ENCODE assay signal across 9 cellular contexts in genomic region chr2:190717764-190718651, GRCh38.
DNase-seq lines count a peak whose midpoint lies in the region; ATAC-seq, FAIRE-seq and TF ChIP-seq lines count a peak whose summit lies in the region.
"Had no signal": no experiment of that assay in that cellular context is flagged by ENCODE, and none has a peak within 500 bp of the region (broad histone marks: within the 10 kb centered on the region; RNA-seq: fewer than 3 reads in every experiment).

No MANE protein-coding gene starts in this region.

- no peak overlapping the region for H2BK15ac ChIP-seq in H9 (ENCODE audit: low read depth, low read length)

- H2BK120ac ChIP-seq in H9 (ENCODE audit: low read depth, low read length, poor library complexity, severe bottlenecking), result no peak overlapping the region

- no peaks in the 10 kb centered on the region for H3K79me1 ChIP-seq in H9 (ENCODE audit: insufficient read depth, low read depth, low read length, poor library complexity, severe bottlenecking)

- peaks cover 2% of the 10 kb centered on the region for H3K9me3 Mint-ChIP-seq in astrocyte (ENCODE audit: unreplicated experiment)
- H3K9me3 Mint-ChIP-seq in stimulated activated naive CD8-positive, alpha-beta T cell treated with anti-CD3 and anti-CD28 coated beads, Interleukin-15, Interleukin-2, amounts not matched to agents 100 ng/mL and 50 ng/mL, for 24 hours, result no peaks in the 10 kb centered on the region
- peaks cover 2 to 5% of the 10 kb centered on the region in 2 experiments; a peak in 1 of 5 replicates for H3K9me3 Mint-ChIP-seq in H9
- H3K9me3 Mint-ChIP-seq: CD4-positive, alpha-beta T cell had no signal

- H4K5ac ChIP-seq in H9 (ENCODE audit: insufficient read length, low read depth, low read length), result no peak overlapping the region

- H4K20me1 ChIP-seq in astrocyte (ENCODE audit: insufficient read depth, low read length) (no peaks in the 10 kb centered on the region), H9 (ENCODE audit: control insufficient read depth, insufficient read depth, insufficient read length) (no peaks in the 10 kb centered on the region)

- H3K27ac Mint-ChIP-seq in astrocyte (ENCODE audit: unreplicated experiment), result no peak overlapping the region
- peak overlapping the region; percentile 92 for H3K27ac Mint-ChIP-seq in stimulated activated naive CD8-positive, alpha-beta T cell treated with anti-CD3 and anti-CD28 coated beads, Interleukin-15, Interleukin-2, amounts not matched to agents 100 ng/mL and 50 ng/mL, for 24 hours
- H3K27ac Mint-ChIP-seq in H9, result no peak overlapping the region
- H3K27ac Mint-ChIP-seq: CD4-positive, alpha-beta T cell had no signal

- H2AFZ ChIP-seq in astrocyte (ENCODE audit: low read depth, low read length) (no peak overlapping the region), H9 (ENCODE audit: low read length) (no peak overlapping the region)

- H2BK5ac ChIP-seq in H9 (ENCODE audit: insufficient read length, low read length), result no peak overlapping the region

- no peak overlapping the region for H3K56ac ChIP-seq in H9 (ENCODE audit: insufficient read length, low read depth, low read length)

- H3K36me3 ChIP-seq in left ventricle myocardium inferior, result no peaks in the 10 kb centered on the region
- H3K36me3 ChIP-seq in astrocyte (ENCODE audit: insufficient read depth, low read length), result no peaks in the 10 kb centered on the region
- no peaks in the 10 kb centered on the region for H3K36me3 ChIP-seq in small intestine (ENCODE audit: control insufficient read depth in 2 of 2, insufficient read depth in 2 of 2, low read length in 2 of 2)

- no peaks in the 10 kb centered on the region for H3K36me3 Mint-ChIP-seq in astrocyte (ENCODE audit: low read depth, unreplicated experiment)
- H3K36me3 Mint-ChIP-seq in stimulated activated naive CD8-positive, alpha-beta T cell treated with anti-CD3 and anti-CD28 coated beads, Interleukin-15, Interleukin-2, amounts not matched to agents 100 ng/mL and 50 ng/mL, for 24 hours (ENCODE audit: low read depth), result no peaks in the 10 kb centered on the region
- H3K36me3 Mint-ChIP-seq in H9 (ENCODE audit: insufficient read depth in 1 of 3, low read depth in 3 of 3), result peaks cover 0 to 6% (median 0%) of the 10 kb centered on the region in 3 experiments; a peak in 1 of 7 replicates

- H4K8ac ChIP-seq in H9 (replicated peaks; ENCODE audit: insufficient read length, low read depth, low read length), result no peak overlapping the region

- no peak for ATAC-seq in GM21737 (IDR thresholded peaks at IDR 0.05; ENCODE audit: unreplicated experiment)

- no peak overlapping the region for H3K18ac ChIP-seq in H9 (ENCODE audit: insufficient read length, low read depth, low read length)

- no peak overlapping the region for H4K91ac ChIP-seq in H9 (ENCODE audit: insufficient read length, low read depth, low read length)

- FAIRE-seq in astrocyte (lab: Jason Lieb, UNC) (no peak), small intestine (lab: Jason Lieb, UNC) (no peak)

- H3K9me3 ChIP-seq in left ventricle myocardium inferior (replicated peaks), result no peaks in the 10 kb centered on the region
- H3K9me3 ChIP-seq in astrocyte (ENCODE audit: insufficient read depth, low read depth, low read length), result no peaks in the 10 kb centered on the region
- no peaks in the 10 kb centered on the region for H3K9me3 ChIP-seq in small intestine (ENCODE audit: control insufficient read depth, low read depth)
- H3K9me3 ChIP-seq in H9 (ENCODE audit: control insufficient read depth, low read depth, low read length), result no peaks in the 10 kb centered on the region

- H3K4me1 Mint-ChIP-seq in astrocyte (ENCODE audit: low read depth, unreplicated experiment), result peaks cover 47% of the 10 kb centered on the region
- peaks cover 74% of the 10 kb centered on the region for H3K4me1 Mint-ChIP-seq in stimulated activated naive CD8-positive, alpha-beta T cell treated with anti-CD3 and anti-CD28 coated beads, Interleukin-15, Interleukin-2, amounts not matched to agents 100 ng/mL and 50 ng/mL, for 24 hours (ENCODE audit: low read depth)
- H3K4me1 Mint-ChIP-seq in H9, result peaks cover 0 to 7% of the 10 kb centered on the region in 2 experiments; a peak in 2 of 4 replicates

- H3K4me2 ChIP-seq in astrocyte (ENCODE audit: low read length), result peak overlapping the region; percentile 2
- no peak overlapping the region for H3K4me2 ChIP-seq in H9 (ENCODE audit: insufficient read depth, insufficient read length, low read length)

- H3K9ac ChIP-seq in astrocyte (ENCODE audit: low read length) (no peak overlapping the region), H9 (ENCODE audit: extremely low read depth, insufficient read length, low read length) (no peak overlapping the region)

- H3K23ac ChIP-seq in H9 (ENCODE audit: insufficient read length, low read depth, low read length), result no peak overlapping the region

- no peak overlapping the region for H2BK12ac ChIP-seq in H9 (ENCODE audit: insufficient read length, low read depth, low read length)

- no peak overlapping the region for H3K14ac ChIP-seq in H9 (ENCODE audit: insufficient read depth, low read length)

- H3K27me3 ChIP-seq in left ventricle myocardium inferior (ENCODE audit: low read depth), result no peaks in the 10 kb centered on the region
- no peaks in the 10 kb centered on the region for H3K27me3 ChIP-seq in astrocyte (ENCODE audit: insufficient read depth, low read length)
- H3K27me3 ChIP-seq in small intestine (ENCODE audit: control insufficient read depth in 2 of 2, insufficient read depth in 2 of 2, low read length in 2 of 2), result no peaks in the 10 kb centered on the region
- H3K27me3 ChIP-seq in H9 (ENCODE audit: insufficient read depth, low read length), result no peaks in the 10 kb centered on the region

- H3K79me2 ChIP-seq in astrocyte (ENCODE audit: insufficient read depth, low read length) (no peaks in the 10 kb centered on the region), H9 (ENCODE audit: insufficient read depth, low read length) (no peaks in the 10 kb centered on the region)

- no peak overlapping the region for H2BK20ac ChIP-seq in H9 (ENCODE audit: low read depth, low read length, poor library complexity, severe bottlenecking)

- H3K4ac ChIP-seq in H9 (ENCODE audit: low read depth, low read length), result no peak overlapping the region

- DNase-seq in left ventricle myocardium inferior, result no peak
- no peak for DNase-seq in cardiac septum (ENCODE audit: low spot score)
- DNase-seq in NCI-H2196 treated with DMSO at 0.1 percent for 48 hours (lab: John Stamatoyannopoulos, UW; ENCODE audit: unreplicated experiment), result peak; percentile 29
- DNase-seq in astrocyte (ENCODE audit: low read depth), result no peak
- no peak for DNase-seq in small intestine
- no peak for DNase-seq in H9
- DNase-seq: CD4-positive, alpha-beta T cell had no signal

- no peaks in the 10 kb centered on the region for H3K23me2 ChIP-seq in H9 (ENCODE audit: insufficient read length, low read depth, low read length, poor library complexity, severe bottlenecking)

- WGBS in small intestine, 3 donors, result 82 to 85% (median 83%) methylated on average over 15 of the region's 15 CpGs
- no CpG with 5 or more reads among the region's 15 CpGs for WGBS in H9 (ENCODE audit: extremely low coverage, insufficient read length, low lambda C conversion rate)

- peaks cover 36% of the 10 kb centered on the region for H3K4me1 ChIP-seq in left ventricle myocardium inferior
- peaks cover 17% of the 10 kb centered on the region for H3K4me1 ChIP-seq in astrocyte (ENCODE audit: insufficient read depth, low read length)
- H3K4me1 ChIP-seq in small intestine (ENCODE audit: control insufficient read depth in 2 of 2, insufficient read depth in 1 of 2, low read depth in 1 of 2, low read length in 1 of 2), result peaks cover 0 to 3% of the 10 kb centered on the region in 2 donors
- H3K4me1 ChIP-seq in H9 (ENCODE audit: insufficient read depth, low read length), result no peaks in the 10 kb centered on the region

- H3K4me3 ChIP-seq in left ventricle myocardium inferior, result no peak overlapping the region
- no peak overlapping the region for H3K4me3 ChIP-seq in astrocyte (ENCODE audit: insufficient read depth, low read depth, low read length)
- no peak overlapping the region for H3K4me3 ChIP-seq in small intestine (ENCODE audit: low read depth in 1 of 2, low read length in 2 of 2)

- no peak overlapping the region for H3T11ph ChIP-seq in H9 (ENCODE audit: low read length)

- H2AK5ac ChIP-seq in H9 (ENCODE audit: insufficient read length, low read length), result no peak overlapping the region

- TF ChIP-seq CTCF in left ventricle myocardium inferior (IDR thresholded peaks at IDR 0.05; ENCODE audit: borderline replicate concordance) (no peak), astrocyte (IDR thresholded peaks at IDR 0.05; ENCODE audit: insufficient read depth, low read depth, low read length) (no peak), H9 (conservative IDR thresholded peaks at IDR 0.05) (no peak)

- H3K27ac ChIP-seq in left ventricle myocardium inferior (replicated peaks) (peak overlapping the region; percentile 51), astrocyte (ENCODE audit: low read depth, low read length) (no peak overlapping the region), small intestine (ENCODE audit: low read depth in 1 of 2, low read length in 1 of 2) (no peak overlapping the region), H9 (ENCODE audit: insufficient read length, low read depth, low read length) (no peak overlapping the region)

- H3K4me3 Mint-ChIP-seq in astrocyte (ENCODE audit: unreplicated experiment) (no peak overlapping the region), H9 (no peak overlapping the region)
- peak overlapping the region; percentile 61 for H3K4me3 Mint-ChIP-seq in stimulated activated naive CD8-positive, alpha-beta T cell treated with anti-CD3 and anti-CD28 coated beads, Interleukin-15, Interleukin-2, amounts not matched to agents 100 ng/mL and 50 ng/mL, for 24 hours
- H3K4me3 Mint-ChIP-seq: CD4-positive, alpha-beta T cell had no signal

- intact Hi-C loops in left ventricle myocardium inferior (cut with micrococcal nuclease) (no loop called here), cardiac septum (cut with DNase I) (no loop called here)

- peaks cover 4% of the 10 kb centered on the region for H3K27me3 Mint-ChIP-seq in astrocyte (ENCODE audit: low read depth, unreplicated experiment)
- H3K27me3 Mint-ChIP-seq in stimulated activated naive CD8-positive, alpha-beta T cell treated with anti-CD3 and anti-CD28 coated beads, Interleukin-15, Interleukin-2, amounts not matched to agents 100 ng/mL and 50 ng/mL, for 24 hours, result no peaks in the 10 kb centered on the region
- H3K27me3 Mint-ChIP-seq in H9 (ENCODE audit: low read depth), result no peaks in the 10 kb centered on the region; the same call in 1 of the 2 replicates
- H3K27me3 Mint-ChIP-seq: CD4-positive, alpha-beta T cell had no signal
